In the genomic region with DNA sequence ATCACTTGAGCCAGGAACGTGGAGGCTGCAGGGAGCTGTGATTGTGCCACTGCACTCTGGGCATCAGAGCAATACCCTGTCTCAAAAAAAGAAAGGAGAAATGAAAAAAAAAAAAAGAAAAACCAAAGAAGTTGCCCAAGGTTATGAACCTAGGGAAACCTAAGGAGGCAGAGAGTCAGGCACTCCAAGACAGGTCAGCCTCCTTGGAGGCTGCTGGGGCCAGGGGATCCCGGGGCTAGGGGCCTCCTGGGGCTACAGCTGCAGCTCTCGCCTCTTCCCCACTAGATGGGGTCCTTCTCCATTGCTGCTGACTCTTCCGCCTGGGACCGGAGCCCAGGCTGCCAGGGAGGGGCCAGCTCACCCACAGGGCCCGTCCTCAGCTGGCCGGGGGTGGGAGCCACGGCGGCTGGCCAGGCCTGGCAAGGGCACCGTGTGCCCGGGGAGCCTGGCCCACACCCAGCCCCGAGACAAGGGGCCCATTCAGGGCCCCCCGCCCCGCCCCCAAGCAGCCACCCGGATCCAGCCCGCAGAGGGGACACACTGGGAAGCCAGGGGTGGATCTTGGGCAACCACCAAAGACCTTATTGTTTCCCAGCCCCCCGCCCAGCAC, we compare ENCODE assay signal across 8 cellular contexts. TPM values are rescaled to one million over a fixed set of nuclear protein-coding genes. Genes with fewer than 3 reads are reported as not detected.
DNase-seq lines count a peak whose midpoint lies in the region; ATAC-seq and TF ChIP-seq lines count a peak whose summit lies in the region.

No MANE protein-coding gene starts in this region.

- peaks cover 2% of the 10 kb centered on the region for H3K4me1 ChIP-seq in fibroblast of lung (ENCODE audit: control insufficient read depth, extremely low read depth, insufficient read depth, low read length)

- no peaks in the 10 kb centered on the region for H3K27me3 ChIP-seq in fibroblast of lung (ENCODE audit: control insufficient read depth, insufficient read depth, low read length)

- H3K4me1 Mint-ChIP-seq in neural crest cell = peaks cover 8% of the 10 kb centered on the region

- no peak overlapping the region for H3K9ac ChIP-seq in fibroblast of lung (ENCODE audit: insufficient read depth, low read length)

- H3K27me3 Mint-ChIP-seq in neural crest cell (ENCODE audit: low read depth) = no peaks in the 10 kb centered on the region

- H3K36me3 ChIP-seq in fibroblast of lung (ENCODE audit: control insufficient read depth, insufficient read depth, low read length) = peaks cover 10% of the 10 kb centered on the region

- H3K4me2 ChIP-seq in fibroblast of lung (ENCODE audit: extremely low read depth, insufficient read depth, low read length) = no peak overlapping the region

- H3K27ac ChIP-seq in fibroblast of lung (ENCODE audit: insufficient read depth, low read length) = no peak overlapping the region

- no peak overlapping the region for H3K27ac Mint-ChIP-seq in neural crest cell (ENCODE audit: unreplicated experiment)

- H3K4me3 ChIP-seq in fibroblast of lung (replicated peaks in 1 of 4; ENCODE audit: control extremely low read depth in 1 of 4, insufficient read depth in 1 of 4, low read depth in 3 of 4, low read length in 4 of 4) = no peak overlapping the region

- H3K36me3 Mint-ChIP-seq in neural crest cell (ENCODE audit: low read depth) = no peaks in the 10 kb centered on the region

- DNase-seq in C1 segment of cervical spinal cord (lab: John Stamatoyannopoulos, UW) = peak in 13 of 14 donors; percentile 62 to 99 (median 92)
- peak; percentile 72 for DNase-seq in HT1080 (ENCODE audit: low read depth)
- peak; percentile 67 for DNase-seq in SK-N-DZ (ENCODE audit: low spot score)
- peak; percentile 74 to 79 for DNase-seq in fibroblast of lung (ENCODE audit: low read depth in 2 of 2)
- DNase-seq in neural crest cell (ENCODE audit: low read depth, low spot score) = no peak
- no peak for DNase-seq in NOMO-1 (lab: John Stamatoyannopoulos, UW; ENCODE audit: unreplicated experiment in 2 of 2)
- DNase-seq in GF-D8 (lab: John Stamatoyannopoulos, UW) = no peak

- H4K20me1 ChIP-seq in fibroblast of lung (ENCODE audit: control insufficient read depth, extremely low read depth, insufficient read depth, low read length) = no peaks in the 10 kb centered on the region

- H3K79me2 ChIP-seq in fibroblast of lung (ENCODE audit: control insufficient read depth, insufficient read depth, low read length) = no peaks in the 10 kb centered on the region

- H3K9me3 ChIP-seq in fibroblast of lung (ENCODE audit: control insufficient read depth, insufficient read depth, low read depth, low read length) = no peaks in the 10 kb centered on the region

- no peaks in the 10 kb centered on the region for H3K9me3 Mint-ChIP-seq in neural crest cell

- TF ChIP-seq CTCF in fibroblast of lung (conservative IDR thresholded peaks at IDR 0.05 in 1 of 2, IDR thresholded peaks at IDR 0.05 in 1 of 2; ENCODE audit: low read depth in 1 of 2, low read length in 2 of 2) (peak; percentile 66 to 76), neural crest cell (conservative IDR thresholded peaks at IDR 0.05) (peak; percentile 58)

- no peak for ATAC-seq in GM21528 (IDR thresholded peaks at IDR 0.05; ENCODE audit: low FRiP score, unreplicated experiment)

- no peak overlapping the region for H2AFZ ChIP-seq in fibroblast of lung (ENCODE audit: low read length)

- no peak overlapping the region for H3K4me3 Mint-ChIP-seq in neural crest cell

RNA-seq across cellular contexts. Expression of a gene that starts 1.7 kb away (rescaled TPM):
- total RNA-seq in HT1080 (2014; rRNA removed; shearing (Covaris generic)) = 0.85 TPM in 1 of 2 replicates, not detected in the other
- 0.23 and 0.55 TPM in 2 replicates for polyA plus RNA-seq in HT1080 (2015; cell fraction: cytosol; rRNA removed)
- 1.1 and 1.6 TPM in 2 replicates for polyA plus RNA-seq in HT1080 (2015; cell fraction: nucleus; rRNA removed)
- polyA plus RNA-seq in SK-N-DZ (2014; cell fraction: cytosol; rRNA removed) = not detected in 2 replicates
- 1.8 TPM in 1 of 2 replicates, not detected in the other for polyA plus RNA-seq in SK-N-DZ (2014; cell fraction: nucleus; rRNA removed)
- total RNA-seq in fibroblast of lung (under 0.01 and 0.50 TPM in 2 replicates), neural crest cell (1.0 and 1.4 TPM in 2 replicates)
- 0.25 and 0.60 TPM in 2 replicates for polyA plus RNA-seq in fibroblast of lung
- polyA plus RNA-seq in fibroblast of lung (2012) = 0.79 and 0.85 TPM in 2 replicates
- polyA minus RNA-seq in fibroblast of lung (ENCODE audit: low replicate concordance) = not detected in 2 replicates

RNA-seq across cellular contexts. Expression of a gene that starts 13.2 kb away (rescaled TPM):
- 58.9 and 65.7 TPM in 2 replicates for total RNA-seq in HT1080 (2014; rRNA removed; shearing (Covaris generic))
- 41.4 and 46.5 TPM in 2 replicates for polyA plus RNA-seq in HT1080 (2015; cell fraction: cytosol; rRNA removed)
- 38.8 and 47.8 TPM in 2 replicates for polyA plus RNA-seq in HT1080 (2015; cell fraction: nucleus; rRNA removed)
- polyA plus RNA-seq in SK-N-DZ (2014; cell fraction: cytosol; rRNA removed) = 21.1 and 24.7 TPM in 2 replicates
- 16.0 and 23.2 TPM in 2 replicates for polyA plus RNA-seq in SK-N-DZ (2014; cell fraction: nucleus; rRNA removed)
- total RNA-seq in fibroblast of lung = 15.2 and 21.1 TPM in 2 replicates
- polyA plus RNA-seq in fibroblast of lung = 13.2 and 15.3 TPM in 2 replicates
- polyA plus RNA-seq in fibroblast of lung (2012) = 25.5 and 29.3 TPM in 2 replicates
- polyA minus RNA-seq in fibroblast of lung (ENCODE audit: low replicate concordance) = 24.8 and 29.4 TPM in 2 replicates
- total RNA-seq in neural crest cell = 28.8 and 32.8 TPM in 2 replicates

RNA-seq across cellular contexts. Expression of a gene that starts 17.9 kb away (rescaled TPM):
- 0.10 and 0.20 TPM in 2 replicates for total RNA-seq in HT1080 (2014; rRNA removed; shearing (Covaris generic))
- polyA plus RNA-seq in HT1080 (2015; cell fraction: cytosol; rRNA removed) = 0.37 and 0.50 TPM in 2 replicates
- 0.58 and 1.7 TPM in 2 replicates for polyA plus RNA-seq in HT1080 (2015; cell fraction: nucleus; rRNA removed)
- 3.8 and 8.3 TPM in 2 replicates for polyA plus RNA-seq in SK-N-DZ (2014; cell fraction: cytosol; rRNA removed)
- 4.8 and 8.2 TPM in 2 replicates for polyA plus RNA-seq in SK-N-DZ (2014; cell fraction: nucleus; rRNA removed)
- total RNA-seq in fibroblast of lung (0.26 and 0.33 TPM in 2 replicates), neural crest cell (4.8 and 5.2 TPM in 2 replicates)
- polyA plus RNA-seq in fibroblast of lung = 0.09 and 0.18 TPM in 2 replicates
- polyA plus RNA-seq in fibroblast of lung (2012) = 0.21 and 0.37 TPM in 2 replicates
- polyA minus RNA-seq in fibroblast of lung (ENCODE audit: low replicate concordance) = 0.11 TPM in 1 of 2 replicates, not detected in the other

RNA-seq across cellular contexts. Expression of a gene that starts 29.5 kb away (rescaled TPM):
- total RNA-seq in HT1080 (2014; rRNA removed; shearing (Covaris generic)) = 47.7 and 64.3 TPM in 2 replicates
- polyA plus RNA-seq in HT1080 (2015; cell fraction: cytosol; rRNA removed) = 51.0 and 63.9 TPM in 2 replicates
- polyA plus RNA-seq in HT1080 (2015; cell fraction: nucleus; rRNA removed) = 125 and 197 TPM in 2 replicates
- 30.0 and 50.0 TPM in 2 replicates for polyA plus RNA-seq in SK-N-DZ (2014; cell fraction: cytosol; rRNA removed)
- polyA plus RNA-seq in SK-N-DZ (2014; cell fraction: nucleus; rRNA removed) = 114 and 118 TPM in 2 replicates
- total RNA-seq in fibroblast of lung (18.2 and 18.3 TPM in 2 replicates), neural crest cell (39.5 and 42.1 TPM in 2 replicates)
- polyA plus RNA-seq in fibroblast of lung = 7.0 and 9.8 TPM in 2 replicates
- 14.1 and 25.5 TPM in 2 replicates for polyA plus RNA-seq in fibroblast of lung (2012)
- 1.8 and 6.2 TPM in 2 replicates for polyA minus RNA-seq in fibroblast of lung (ENCODE audit: low replicate concordance)

RNA-seq across cellular contexts. Expression of a gene that starts 36.2 kb away (rescaled TPM):
- 69.7 and 86.6 TPM in 2 replicates for total RNA-seq in HT1080 (2014; rRNA removed; shearing (Covaris generic))
- 33.8 and 37.4 TPM in 2 replicates for polyA plus RNA-seq in HT1080 (2015; cell fraction: cytosol; rRNA removed)
- polyA plus RNA-seq in HT1080 (2015; cell fraction: nucleus; rRNA removed) = 56.3 and 60.9 TPM in 2 replicates
- polyA plus RNA-seq in SK-N-DZ (2014; cell fraction: cytosol; rRNA removed) = 21.8 and 28.3 TPM in 2 replicates
- 20.0 and 21.4 TPM in 2 replicates for polyA plus RNA-seq in SK-N-DZ (2014; cell fraction: nucleus; rRNA removed)
- total RNA-seq in fibroblast of lung = 24.4 and 26.6 TPM in 2 replicates
- polyA plus RNA-seq in fibroblast of lung = 11.4 and 17.6 TPM in 2 replicates
- polyA plus RNA-seq in fibroblast of lung (2012) = 22.1 and 32.1 TPM in 2 replicates
- polyA minus RNA-seq in fibroblast of lung (ENCODE audit: low replicate concordance) = 36.7 and 53.3 TPM in 2 replicates
- total RNA-seq in neural crest cell = 46.9 and 49.8 TPM in 2 replicates

Comparison
In these comparisons a context has a peak if more than half of its experiments do, and no peak if none do; other contexts are left out.
1. DNase-seq: peak in C1 segment of cervical spinal cord (13 of 14), HT1080 (single experiment), SK-N-DZ (single experiment) and fibroblast of lung (2 of 2); none in neural crest cell (single experiment), NOMO-1 (0 of 2) and GF-D8 (single experiment).